18 cellular contexts compared by ENCODE assay signal in the genomic region with DNA sequence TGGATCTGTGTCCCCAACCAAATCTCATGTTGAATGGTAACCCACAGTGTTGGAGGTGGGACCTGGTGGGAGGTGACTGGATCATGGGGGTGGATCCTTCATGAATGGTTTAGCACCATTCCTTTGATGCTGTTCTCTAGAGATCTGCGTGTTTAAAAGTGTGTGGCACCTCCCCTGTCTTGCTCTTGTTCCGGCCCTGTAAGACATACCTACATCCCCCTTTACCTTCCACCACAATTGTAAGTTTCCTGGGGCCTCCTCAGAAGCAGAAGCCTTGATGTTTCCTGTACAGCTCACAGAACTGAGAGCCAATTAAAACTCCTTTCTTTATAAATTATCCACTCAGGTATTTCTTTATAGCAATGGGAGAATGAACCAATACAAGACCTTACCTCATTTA.
"Had no signal": no experiment of that assay in that cellular context is flagged by ENCODE, and none has a peak within 500 bp of the region (broad histone marks: within the 10 kb centered on the region; RNA-seq: fewer than 3 reads in every experiment).

No MANE protein-coding gene starts in this region.

- DNase-seq: activated CD4-positive, CD25-positive, alpha-beta regulatory T cell; activated effector memory CD4-positive, alpha-beta T cell treated with Interleukin-2 at 50 U/mL for 16 hours; anterior cingulate cortex; brain microvascular endothelial cell; colonic mucosa; erythroblast; foreskin melanocyte; hypothalamus; islet precursor cell; stimulated activated naive CD4-positive, alpha-beta T cell treated with Interleukin-2 at 50 U/mL for 16 hours; T1000 had no signal

- H3K27ac Mint-ChIP-seq: mesothelial cell of epicardium, progenitor cell of endocrine pancreas had no signal

- H3K4me3 Mint-ChIP-seq: central memory CD8-positive, alpha-beta T cell; mesothelial cell of epicardium; neural crest cell had no signal

- H3K4me1 ChIP-seq: colonic mucosa, SJSA1, tibial nerve had no signal

- H3K27me3 ChIP-seq: brain microvascular endothelial cell, colonic mucosa, SJSA1, tibial nerve had no signal

- H3K36me3 ChIP-seq: brain microvascular endothelial cell, colonic mucosa, SJSA1 had no signal

- H3K9me3 ChIP-seq: colonic mucosa, SJSA1 had no signal

- H3K27me3 Mint-ChIP-seq: central memory CD8-positive, alpha-beta T cell; progenitor cell of endocrine pancreas had no signal

- H3K36me3 Mint-ChIP-seq: mesothelial cell of epicardium had no signal

- H3K27ac ChIP-seq: brain microvascular endothelial cell, colonic mucosa, SJSA1, tibial nerve had no signal

- H3K4me3 ChIP-seq: colonic mucosa, lung, SJSA1, tibial nerve had no signal

- H3K9me3 Mint-ChIP-seq: central memory CD8-positive, alpha-beta T cell had no signal

- H3K4me1 Mint-ChIP-seq: mesothelial cell of epicardium had no signal
